Comparison of ENCODE assay signal across 17 cellular contexts in genomic region chr6:91387290-91388062, GRCh38.
A peak's percentile ranks its signal among the peaks of the same experiment; 100 is the strongest.
DNase-seq lines count a peak whose midpoint lies in the region; TF ChIP-seq lines count a peak whose summit lies in the region.
"Had no signal": no experiment of that assay in that cellular context is flagged by ENCODE, and none has a peak within 500 bp of the region (broad histone marks: within the 10 kb centered on the region; RNA-seq: fewer than 3 reads in every experiment).

No MANE protein-coding gene starts in this region.

- peak; percentile 10 for TF ChIP-seq CTCF in progenitor cell of endocrine pancreas (IDR thresholded peaks at IDR 0.05; ENCODE audit: unreplicated experiment)

- in situ Hi-C loops in SK-MEL-5 (cut with HindIII; ENCODE audit: low pct_unique_long_range_greater_than_20kb, low sequenced_read_pairs) = no loop called here

- H3K27me3 ChIP-seq in H7 (ENCODE audit: control insufficient read depth, insufficient read depth, low read length) = no peaks in the 10 kb centered on the region
- H3K27me3 ChIP-seq: BLaER1 had no signal

- H3K4me1 Mint-ChIP-seq in progenitor cell of endocrine pancreas (ENCODE audit: low read depth) = no peaks in the 10 kb centered on the region

- no peaks in the 10 kb centered on the region for H3K27me3 Mint-ChIP-seq in progenitor cell of endocrine pancreas

- no peak overlapping the region for H3K4me3 Mint-ChIP-seq in progenitor cell of endocrine pancreas (ENCODE audit: low read depth)
- H3K4me3 Mint-ChIP-seq: CD8-positive, alpha-beta T cell had no signal

- H3K9me3 Mint-ChIP-seq in progenitor cell of endocrine pancreas (ENCODE audit: low read depth) = peaks cover 3% of the 10 kb centered on the region

- H3K4me3 ChIP-seq in H7 (ENCODE audit: insufficient read depth, low read depth, low read length) = no peak overlapping the region
- H3K4me3 ChIP-seq: BLaER1 had no signal

- peak; percentile 2 for DNase-seq in H7
- DNase-seq in SK-MEL-5 (ENCODE audit: low read depth, low spot score) = peak; percentile 51
- peak; percentile 42 for DNase-seq in iPS DF 19.7 (ENCODE audit: low read depth, low spot score)
- DNase-seq in progenitor cell of endocrine pancreas (ENCODE audit: low spot score, unreplicated experiment) = no peak
- DNase-seq in hypothalamus (lab: John Stamatoyannopoulos, UW) = no peak
- no peak for DNase-seq in NCI-H526 treated with DMSO at 0.1 percent for 48 hours (lab: John Stamatoyannopoulos, UW)
- DNase-seq in glomerular visceral epithelial cell (ENCODE audit: extremely low spot score) = no peak
- DNase-seq: Calu3; CD8-positive, alpha-beta T cell; KBM-7; NCI-H1105; NCI-H1694; NCI-H2081 treated with DMSO at 0.1 percent for 48 hours; NCI-H510A; PC-3; SIG-M5 had no signal

- H3K27ac Mint-ChIP-seq in progenitor cell of endocrine pancreas = no peak overlapping the region
- H3K27ac Mint-ChIP-seq: CD8-positive, alpha-beta T cell had no signal

- H3K36me3 Mint-ChIP-seq in progenitor cell of endocrine pancreas (ENCODE audit: insufficient read depth) = no peaks in the 10 kb centered on the region
- H3K36me3 Mint-ChIP-seq: CD8-positive, alpha-beta T cell had no signal

- H3K36me3 ChIP-seq in H7 (replicated peaks; ENCODE audit: control insufficient read depth, insufficient read depth, low read length) = no peaks in the 10 kb centered on the region
- H3K36me3 ChIP-seq: BLaER1 had no signal

Comparison
In these comparisons a context has a peak if more than half of its experiments do, and no peak if none do; other contexts are left out.
1. DNase-seq: peak in H7 (single experiment), SK-MEL-5 (single experiment) and iPS DF 19.7 (single experiment); none in progenitor cell of endocrine pancreas (single experiment), hypothalamus (0 of 51), NCI-H526 treated with DMSO at 0.1 percent for 48 hours (single experiment) and glomerular visceral epithelial cell (single experiment).